Comparison of ENCODE assay signal across 1 cellular context in the genomic region with DNA sequence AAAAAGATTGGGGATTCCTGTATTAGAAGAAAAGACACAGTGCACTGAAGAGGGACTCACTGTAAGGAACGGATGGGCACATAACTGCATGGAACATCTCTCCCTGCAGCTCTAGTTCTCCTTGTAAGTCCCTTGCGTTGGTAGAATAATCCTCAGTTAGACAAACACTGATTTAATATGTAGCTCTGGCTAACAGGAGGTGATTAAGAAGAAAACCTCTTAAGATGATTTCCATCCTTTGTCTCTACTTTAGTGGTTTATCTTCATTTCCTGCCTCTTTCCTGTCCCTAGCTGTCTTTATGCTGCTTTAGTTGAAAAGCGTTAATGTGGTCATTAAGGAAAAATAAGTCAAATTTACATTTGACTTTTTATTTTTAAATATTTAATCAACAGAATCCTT.
TF ChIP-seq lines count a peak whose summit lies in the region.

No MANE protein-coding gene starts in this region.

TF ChIP-seq in K562, 482 proteins besides CTCF, POLR2A, EP300 and RAD21 (continued from another document):
- TF ChIP-seq POLR2AphosphoS5 (IDR thresholded peaks at IDR 0.05; ENCODE audit: control insufficient read depth, insufficient read depth, low read depth, low read length) (no peak), ZNF175 (CRISPR knock-in tag; IDR thresholded peaks at IDR 0.05; ENCODE audit: low read depth) (no peak), ZNF764 (CRISPR knock-in tag; IDR thresholded peaks at IDR 0.05; ENCODE audit: low read depth) (no peak), ZNF217 (CRISPR knock-in tag; IDR thresholded peaks at IDR 0.05) (no peak), SAFB (IDR thresholded peaks at IDR 0.05; ENCODE audit: borderline replicate concordance, low read depth, low read length) (no peak)
- TF ChIP-seq, protein P1, sequence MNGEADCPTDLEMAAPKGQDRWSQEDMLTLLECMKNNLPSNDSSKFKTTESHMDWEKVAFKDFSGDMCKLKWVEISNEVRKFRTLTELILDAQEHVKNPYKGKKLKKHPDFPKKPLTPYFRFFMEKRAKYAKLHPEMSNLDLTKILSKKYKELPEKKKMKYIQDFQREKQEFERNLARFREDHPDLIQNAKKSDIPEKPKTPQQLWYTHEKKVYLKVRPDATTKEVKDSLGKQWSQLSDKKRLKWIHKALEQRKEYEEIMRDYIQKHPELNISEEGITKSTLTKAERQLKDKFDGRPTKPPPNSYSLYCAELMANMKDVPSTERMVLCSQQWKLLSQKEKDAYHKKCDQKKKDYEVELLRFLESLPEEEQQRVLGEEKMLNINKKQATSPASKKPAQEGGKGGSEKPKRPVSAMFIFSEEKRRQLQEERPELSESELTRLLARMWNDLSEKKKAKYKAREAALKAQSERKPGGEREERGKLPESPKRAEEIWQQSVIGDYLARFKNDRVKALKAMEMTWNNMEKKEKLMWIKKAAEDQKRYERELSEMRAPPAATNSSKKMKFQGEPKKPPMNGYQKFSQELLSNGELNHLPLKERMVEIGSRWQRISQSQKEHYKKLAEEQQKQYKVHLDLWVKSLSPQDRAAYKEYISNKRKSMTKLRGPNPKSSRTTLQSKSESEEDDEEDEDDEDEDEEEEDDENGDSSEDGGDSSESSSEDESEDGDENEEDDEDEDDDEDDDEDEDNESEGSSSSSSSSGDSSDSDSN (IDR thresholded peaks at IDR 0.05; ENCODE audit: borderline replicate concordance in 1 of 2, low read depth in 2 of 2, low read length in 2 of 2): no peak
